9 cellular contexts compared by ENCODE assay signal in the genomic region with DNA sequence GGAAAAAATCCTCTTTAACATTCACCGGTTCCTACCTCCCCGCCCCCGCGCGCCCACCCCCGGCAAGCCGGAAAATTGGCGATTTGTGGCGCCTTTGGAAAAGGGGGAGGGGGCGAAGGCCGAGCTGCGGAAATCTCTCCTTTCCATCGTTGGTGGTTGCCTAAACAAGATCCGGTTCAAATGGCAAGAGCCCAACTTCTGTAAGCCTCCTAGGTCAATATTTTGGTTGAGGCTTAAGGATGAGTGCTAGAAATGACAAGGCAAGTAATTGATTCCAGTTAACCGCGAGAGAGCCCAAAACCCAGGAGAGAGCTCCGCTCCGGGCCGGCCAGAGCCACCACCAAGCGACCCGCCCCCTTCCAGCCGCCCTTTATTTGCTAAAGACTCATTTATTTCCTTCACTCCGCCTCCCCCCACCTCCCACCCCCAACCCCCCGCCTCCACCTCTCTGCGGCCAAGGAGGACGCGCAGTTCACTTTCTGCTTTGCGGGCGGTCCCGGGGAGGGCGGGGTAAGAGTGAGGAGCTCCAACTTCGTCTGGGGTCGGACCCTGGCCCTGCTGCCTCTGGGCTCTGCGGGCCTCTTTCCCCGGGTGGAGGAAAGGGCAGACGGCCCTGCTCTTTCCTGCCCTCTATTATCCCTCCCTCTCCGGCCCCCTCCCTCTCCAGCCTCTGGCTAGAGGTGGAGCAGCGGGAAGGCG. TPM values are rescaled to one million over a fixed set of nuclear protein-coding genes. Genes with fewer than 3 reads are reported as not detected.
DNase-seq lines count a peak whose midpoint lies in the region; ATAC-seq and TF ChIP-seq lines count a peak whose summit lies in the region.
"Had no signal": no experiment of that assay in that cellular context is flagged by ENCODE, and none has a peak within 500 bp of the region (broad histone marks: within the 10 kb centered on the region; RNA-seq: fewer than 3 reads in every experiment).

No MANE protein-coding gene starts in this region.

- H3K27me3 ChIP-seq in SK-N-SH (ENCODE audit: insufficient read depth): peaks cover 94% of the 10 kb centered on the region
- H3K27me3 ChIP-seq in esophagus muscularis mucosa: peaks cover 5 to 100% (median 86%) of the 10 kb centered on the region in 4 donors
- peaks cover 91 to 100% (median 99%) of the 10 kb centered on the region in 3 donors for H3K27me3 ChIP-seq in gastrocnemius medialis
- H3K27me3 ChIP-seq in aorta (ENCODE audit: control insufficient read depth in 1 of 2, insufficient read depth in 2 of 2, low read length in 1 of 2): peaks cover 0 to 6% of the 10 kb centered on the region in 2 donors

- WGBS in SK-N-SH (ENCODE audit: low lambda C conversion rate): 6% methylated on average over 36 of the region's 39 CpGs
- 2% methylated on average over 37 of the region's 39 CpGs for WGBS in esophagus muscularis mucosa
- WGBS in aorta, 2 donors: 1 to 2% methylated on average over 36 to 39 of the region's 39 CpGs

- H3K4me2 ChIP-seq in SK-N-SH: no peak overlapping the region

- no peaks in the 10 kb centered on the region for H3K4me1 ChIP-seq in SK-N-SH (ENCODE audit: control insufficient read depth in 1 of 2, insufficient read depth in 2 of 2, low read depth in 1 of 2, low read length in 1 of 2)
- H3K4me1 ChIP-seq in esophagus muscularis mucosa: peaks cover 53 to 81% (median 77%) of the 10 kb centered on the region in 4 donors
- peaks cover 28 to 43% of the 10 kb centered on the region in 2 donors for H3K4me1 ChIP-seq in gastrocnemius medialis
- no peaks in the 10 kb centered on the region for H3K4me1 ChIP-seq in aorta (ENCODE audit: control insufficient read depth in 1 of 2, insufficient read depth in 2 of 2, low read length in 2 of 2)

- H3K9me2 ChIP-seq in SK-N-SH: no peaks in the 10 kb centered on the region

- H4K20me1 ChIP-seq in SK-N-SH (ENCODE audit: insufficient read depth): no peaks in the 10 kb centered on the region

- no peaks in the 10 kb centered on the region for H3K36me3 ChIP-seq in SK-N-SH (replicated peaks in 1 of 2; ENCODE audit: control insufficient read depth in 1 of 2, insufficient read depth in 2 of 2, low read length in 1 of 2)
- H3K36me3 ChIP-seq in esophagus muscularis mucosa: no peaks in the 10 kb centered on the region
- H3K36me3 ChIP-seq in gastrocnemius medialis: no peaks in the 10 kb centered on the region
- no peaks in the 10 kb centered on the region for H3K36me3 ChIP-seq in aorta (ENCODE audit: control insufficient read depth in 1 of 2, insufficient read depth in 2 of 2, low read length in 1 of 2)

- no peak overlapping the region for H3K9ac ChIP-seq in SK-N-SH

- no peaks in the 10 kb centered on the region for H3K79me2 ChIP-seq in SK-N-SH (ENCODE audit: insufficient read depth)

- H3K4me3 ChIP-seq in SK-N-SH (ENCODE audit: low read depth in 2 of 2, low read length in 1 of 2): no peak overlapping the region
- peak overlapping the region; percentile 33 for H3K4me3 ChIP-seq in LNCaP clone FGC (ENCODE audit: low read depth, low read length)
- H3K4me3 ChIP-seq in esophagus muscularis mucosa: peak overlapping the region; percentile 34 to 49 (median 46)
- H3K4me3 ChIP-seq in gastrocnemius medialis: peak overlapping the region; percentile 30 to 53 (median 38)
- no peak overlapping the region for H3K4me3 ChIP-seq in aorta (ENCODE audit: low read length in 2 of 2)

- H3K27ac ChIP-seq in SK-N-SH (ENCODE audit: low read depth in 2 of 2, low read length in 1 of 2) (no peak overlapping the region), esophagus muscularis mucosa (replicated peaks in 1 of 4) (no peak overlapping the region), gastrocnemius medialis (no peak overlapping the region), aorta (ENCODE audit: low read depth in 1 of 2, low read length in 2 of 2) (no peak overlapping the region)

- TF ChIP-seq RAD21 in SK-N-SH (IDR thresholded peaks at IDR 0.05; ENCODE audit: low read length): no peak

- H3K9me3 ChIP-seq in SK-N-SH (no peaks in the 10 kb centered on the region), esophagus muscularis mucosa (no peaks in the 10 kb centered on the region), gastrocnemius medialis (no peaks in the 10 kb centered on the region), aorta (ENCODE audit: control insufficient read depth, low read length) (no peaks in the 10 kb centered on the region)

- CTCF ChIA-PET in SK-N-SH (lab: Yijun Ruan, JAX): interaction anchor here (1.1 to 9.8 kb wide), 3 partner anchors 10 to 654 kb away, joined by 3 to 75 read pairs (median 18); no protein-coding TSS in a partner anchor

- no peak for TF ChIP-seq POLR2A in esophagus muscularis mucosa (IDR thresholded peaks at IDR 0.05; ENCODE audit: low read depth)
- no peak for TF ChIP-seq POLR2A in gastrocnemius medialis (IDR thresholded peaks at IDR 0.05)

- intact Hi-C loops in esophagus muscularis mucosa (cut with DNase I): no loop called here
- intact Hi-C loops in gastrocnemius medialis (cut with DNase I; ENCODE audit: low total_unique reads): no loop called here
- intact Hi-C loops in aorta (cut with DNase I): no loop called here

- TF ChIP-seq CTCF in SK-N-SH (IDR thresholded peaks at IDR 0.05) (no peak), LNCaP clone FGC (IDR thresholded peaks at IDR 0.05; ENCODE audit: control insufficient read depth, extremely low read depth, insufficient read depth) (no peak), esophagus muscularis mucosa (IDR thresholded peaks at IDR 0.05) (no peak), gastrocnemius medialis (IDR thresholded peaks at IDR 0.05 in 4 of 5, conservative IDR thresholded peaks at IDR 0.05 in 1 of 5) (no peak)

- no peak overlapping the region for H2AFZ ChIP-seq in SK-N-SH (ENCODE audit: low read depth)

- ATAC-seq in SK-N-SH treated with all-trans-retinoic acid at 6 μM for 48 hours: no peak
- ATAC-seq in gastrocnemius medialis: no peak
- no peak for ATAC-seq in GM21381 (IDR thresholded peaks at IDR 0.05; ENCODE audit: unreplicated experiment)
- no peak for ATAC-seq in aorta (ENCODE audit: low FRiP score)
- ATAC-seq in GM18511 (IDR thresholded peaks at IDR 0.05; ENCODE audit: unreplicated experiment): no peak

- H3F3A ChIP-seq in SK-N-SH (replicated peaks; ENCODE audit: insufficient read depth): no peaks in the 10 kb centered on the region

- DNase-seq in SK-N-SH (peak; percentile 34), LNCaP clone FGC (ENCODE audit: low read depth) (no peak), esophagus muscularis mucosa (ENCODE audit: extremely low spot score) (no peak), gastrocnemius medialis (no peak), aorta (no peak)
- DNase-seq: NCI-H446 treated with DMSO at 0.1 percent for 48 hours had no signal

- POLR2A ChIA-PET in SK-N-SH (lab: Yijun Ruan, JAX): no interaction called here

- TF ChIP-seq EP300 in SK-N-SH (IDR thresholded peaks at IDR 0.05; ENCODE audit: borderline replicate concordance in 1 of 2, low read depth in 1 of 2, low read length in 1 of 2) (no peak), esophagus muscularis mucosa (IDR thresholded peaks at IDR 0.05) (no peak)

- in situ Hi-C loops in gastrocnemius medialis (cut with MboI; ENCODE audit: low sequenced_read_pairs in 4 of 4): no loop called here

TF ChIP-seq in SK-N-SH, 30 proteins besides CTCF, POLR2A, EP300 and RAD21 (continues in another document):
- TF ChIP-seq TCF12 (IDR thresholded peaks at IDR 0.05): no peak
- no peak for TF ChIP-seq ELF1 (IDR thresholded peaks at IDR 0.05)
- TF ChIP-seq TEAD4 (IDR thresholded peaks at IDR 0.05; ENCODE audit: borderline replicate concordance, insufficient read depth): no peak

TF ChIP-seq in SK-N-SH treated with all-trans-retinoic acid at 6 μM for 48 hours, 23 proteins besides CTCF, POLR2A, EP300 and RAD21:
- TF ChIP-seq, protein P1, sequence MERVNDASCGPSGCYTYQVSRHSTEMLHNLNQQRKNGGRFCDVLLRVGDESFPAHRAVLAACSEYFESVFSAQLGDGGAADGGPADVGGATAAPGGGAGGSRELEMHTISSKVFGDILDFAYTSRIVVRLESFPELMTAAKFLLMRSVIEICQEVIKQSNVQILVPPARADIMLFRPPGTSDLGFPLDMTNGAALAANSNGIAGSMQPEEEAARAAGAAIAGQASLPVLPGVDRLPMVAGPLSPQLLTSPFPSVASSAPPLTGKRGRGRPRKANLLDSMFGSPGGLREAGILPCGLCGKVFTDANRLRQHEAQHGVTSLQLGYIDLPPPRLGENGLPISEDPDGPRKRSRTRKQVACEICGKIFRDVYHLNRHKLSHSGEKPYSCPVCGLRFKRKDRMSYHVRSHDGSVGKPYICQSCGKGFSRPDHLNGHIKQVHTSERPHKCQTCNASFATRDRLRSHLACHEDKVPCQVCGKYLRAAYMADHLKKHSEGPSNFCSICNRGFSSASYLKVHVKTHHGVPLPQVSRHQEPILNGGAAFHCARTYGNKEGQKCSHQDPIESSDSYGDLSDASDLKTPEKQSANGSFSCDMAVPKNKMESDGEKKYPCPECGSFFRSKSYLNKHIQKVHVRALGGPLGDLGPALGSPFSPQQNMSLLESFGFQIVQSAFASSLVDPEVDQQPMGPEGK (CRISPR knock-in tag; IDR thresholded peaks at IDR 0.05; ENCODE audit: borderline replicate concordance): no peak
- no peak for TF ChIP-seq PPARA (CRISPR knock-in tag; IDR thresholded peaks at IDR 0.05; ENCODE audit: borderline replicate concordance)
- TF ChIP-seq CSDC2 (CRISPR knock-in tag; IDR thresholded peaks at IDR 0.05): no peak
- TF ChIP-seq ZFP30 (CRISPR knock-in tag; IDR thresholded peaks at IDR 0.05): no peak
- TF ChIP-seq SNAI2 (CRISPR knock-in tag; IDR thresholded peaks at IDR 0.05): no peak

RNA-seq across cellular contexts. Expression of a gene that starts 0.8 kb away (rescaled TPM):
- not detected in 2 replicates for polyA plus RNA-seq in SK-N-SH (2012; rRNA removed)
- polyA plus RNA-seq in SK-N-SH (2012; cell fraction: cytosol; rRNA removed): not detected in 2 replicates
- not detected in 2 replicates for polyA plus RNA-seq in SK-N-SH (2012; cell fraction: nucleus; rRNA removed)
- not detected for total RNA-seq in esophagus muscularis mucosa
- total RNA-seq in gastrocnemius medialis: not detected
- not detected for total RNA-seq in aorta
- polyA plus RNA-seq in aorta: under 1 TPM in 1 of 2 donors, not detected in 1; 0.15 TPM

Comparison
In these comparisons a context has a peak if more than half of its experiments do, and no peak if none do; other contexts are left out.
1. H3K4me3 ChIP-seq: peak in LNCaP clone FGC (single experiment), esophagus muscularis mucosa (4 of 4) and gastrocnemius medialis (4 of 4); none in SK-N-SH (0 of 2) and aorta (0 of 2).